In the genomic region with DNA sequence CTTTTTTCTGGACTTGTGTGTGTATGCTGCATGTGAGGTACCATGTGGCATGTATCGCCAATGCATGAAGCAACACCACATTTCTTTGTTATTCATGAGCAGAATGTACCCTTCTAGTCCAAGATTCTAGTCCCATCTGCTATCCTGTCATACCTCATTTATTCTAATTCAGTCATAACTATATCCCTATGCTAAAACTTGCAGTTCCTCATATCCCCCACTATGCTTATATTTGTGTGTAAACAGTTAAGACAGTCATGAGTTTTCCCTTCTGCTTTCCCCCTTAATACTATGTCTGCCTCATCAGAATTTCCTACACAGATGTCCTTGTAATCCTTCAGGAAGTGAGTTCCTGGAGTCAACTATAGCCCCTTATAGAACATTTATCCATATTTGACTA, we compare ENCODE assay signal across 19 cellular contexts. TPM values are rescaled to one million over a fixed set of nuclear protein-coding genes. Genes with fewer than 3 reads are reported as not detected.
A peak's percentile ranks its signal among the peaks of the same experiment; 100 is the strongest.
DNase-seq lines count a peak whose midpoint lies in the region; ATAC-seq and TF ChIP-seq lines count a peak whose summit lies in the region.
"Had no signal": no experiment of that assay in that cellular context is flagged by ENCODE, and none has a peak within 500 bp of the region (broad histone marks: within the 10 kb centered on the region; RNA-seq: fewer than 3 reads in every experiment).

No MANE protein-coding gene starts in this region.

- H3K4me3 ChIP-seq in Karpas-422 (ENCODE audit: low read length) (no peak overlapping the region), osteoblast (ENCODE audit: insufficient read depth, low read length) (no peak overlapping the region), GM23338 (no peak overlapping the region), heart left ventricle (no peak overlapping the region)
- H3K4me3 ChIP-seq: BLaER1 had no signal

- H3K36me3 Mint-ChIP-seq in GM23338 (ENCODE audit: low read depth), result peaks cover 51% of the 10 kb centered on the region
- H3K36me3 Mint-ChIP-seq: IgD-negative memory B cell had no signal

- DNase-seq in DMS53 (lab: John Stamatoyannopoulos, UW) (peak; percentile 1), DMS53 treated with DMSO at 0.1 percent for 48 hours (lab: John Stamatoyannopoulos, UW; ENCODE audit: unreplicated experiment) (no peak), Karpas-422 (peak; percentile 21), SK-MEL-5 (ENCODE audit: low read depth, low spot score) (peak; percentile 7), osteoblast (ENCODE audit: insufficient read length, low spot score, missing footprints) (peak; percentile 32), GM23338 (ENCODE audit: low spot score) (no peak), heart left ventricle (no peak)
- DNase-seq: CD4-positive, alpha-beta memory T cell; GDM1; GOT3; H7; HFFc6 had no signal

- no peak for ATAC-seq in GM23338
- ATAC-seq in HG02884 (IDR thresholded peaks at IDR 0.05; ENCODE audit: unreplicated experiment), result no peak
- no peak for ATAC-seq in heart left ventricle
- ATAC-seq: HCT116, HepG2 had no signal

- TF ChIP-seq POLR2A in heart left ventricle (IDR thresholded peaks at IDR 0.05), result no peak

- H2AFZ ChIP-seq in Karpas-422 (ENCODE audit: low read length), result no peak overlapping the region
- H2AFZ ChIP-seq in osteoblast (ENCODE audit: low read length), result no peak overlapping the region
- H2AFZ ChIP-seq in GM23338, result no peak overlapping the region

- no peaks in the 10 kb centered on the region for H3K9me3 ChIP-seq in Karpas-422 (ENCODE audit: low read length)
- H3K9me3 ChIP-seq in osteoblast (ENCODE audit: low read depth, low read length), result no peaks in the 10 kb centered on the region
- no peaks in the 10 kb centered on the region for H3K9me3 ChIP-seq in heart left ventricle
- H3K9me3 ChIP-seq: BLaER1 had no signal

- no peaks in the 10 kb centered on the region for H3K9me3 Mint-ChIP-seq in GM23338
- H3K9me3 Mint-ChIP-seq: CD14-positive monocyte; CD4-positive, alpha-beta memory T cell; HFFc6 had no signal

- no peak overlapping the region for H3K27ac Mint-ChIP-seq in GM23338
- H3K27ac Mint-ChIP-seq: CD4-positive, alpha-beta memory T cell; HFFc6; IgD-negative memory B cell had no signal

- H3K9me2 ChIP-seq in Karpas-422 (replicated peaks; ENCODE audit: insufficient read depth, low read length) (no peaks in the 10 kb centered on the region), GM23338 (ENCODE audit: insufficient read depth) (no peaks in the 10 kb centered on the region)

- intact Hi-C loops in heart left ventricle (cut with DNase I), result no loop called here

- H4K20me1 ChIP-seq in Karpas-422 (ENCODE audit: insufficient read depth, low read depth, low read length) (no peaks in the 10 kb centered on the region), osteoblast (ENCODE audit: insufficient read depth, low read length) (no peaks in the 10 kb centered on the region), GM23338 (replicated peaks; ENCODE audit: insufficient read depth) (no peaks in the 10 kb centered on the region)
- H4K20me1 ChIP-seq: BLaER1 had no signal

- H3K9ac ChIP-seq in Karpas-422 (ENCODE audit: low read length), result no peak overlapping the region
- H3K9ac ChIP-seq: BLaER1 had no signal

- H3K27me3 ChIP-seq in Karpas-422 (ENCODE audit: low read length), result no peaks in the 10 kb centered on the region
- H3K27me3 ChIP-seq in osteoblast (ENCODE audit: insufficient read depth, low read length), result peaks cover 2% of the 10 kb centered on the region
- no peaks in the 10 kb centered on the region for H3K27me3 ChIP-seq in GM23338 (ENCODE audit: insufficient read depth)
- peaks cover 0 to 6% (median 0%) of the 10 kb centered on the region in 9 donors for H3K27me3 ChIP-seq in heart left ventricle

- WGBS in heart left ventricle, 4 donors, result 96 to 100% (median 97%) methylated on average over 1 of the region's 1 CpG

- H3K4me2 ChIP-seq in Karpas-422 (ENCODE audit: low read depth, low read length, poor library complexity, severe bottlenecking), result no peak overlapping the region
- H3K4me2 ChIP-seq in osteoblast (ENCODE audit: insufficient read depth, low read length), result no peak overlapping the region
- H3K4me2 ChIP-seq in GM23338, result no peak overlapping the region
- H3K4me2 ChIP-seq: BLaER1 had no signal

- H3K4me3 Mint-ChIP-seq in GM23338, result no peak overlapping the region
- H3K4me3 Mint-ChIP-seq: CD14-positive monocyte; CD4-positive, alpha-beta memory T cell; HFFc6; IgD-negative memory B cell had no signal

- H3K4me1 Mint-ChIP-seq in GM23338, result no peaks in the 10 kb centered on the region
- H3K4me1 Mint-ChIP-seq: CD4-positive, alpha-beta memory T cell; IgD-negative memory B cell had no signal

- H3K79me2 ChIP-seq in Karpas-422 (ENCODE audit: low read length), result no peaks in the 10 kb centered on the region
- H3K79me2 ChIP-seq in osteoblast (ENCODE audit: insufficient read depth, low read length), result no peaks in the 10 kb centered on the region
- no peaks in the 10 kb centered on the region for H3K79me2 ChIP-seq in GM23338 (replicated peaks; ENCODE audit: insufficient read depth)

- H3K36me3 ChIP-seq in Karpas-422 (ENCODE audit: insufficient read depth, low read length) (peaks cover 16% of the 10 kb centered on the region), osteoblast (ENCODE audit: insufficient read depth, low read length) (peaks cover 26% of the 10 kb centered on the region), GM23338 (ENCODE audit: insufficient read depth) (peaks cover 15% of the 10 kb centered on the region), heart left ventricle (peaks cover 0 to 83% (median 36%) of the 10 kb centered on the region in 9 donors)

- H3K27ac ChIP-seq in Karpas-422 (ENCODE audit: low read length) (no peak overlapping the region), osteoblast (ENCODE audit: low read depth, low read length) (no peak overlapping the region), GM23338 (ENCODE audit: low read depth) (no peak overlapping the region), heart left ventricle (no peak overlapping the region)
- H3K27ac ChIP-seq: 22Rv1, BLaER1 had no signal

- in situ Hi-C loops in SK-MEL-5 (cut with HindIII; ENCODE audit: low pct_unique_long_range_greater_than_20kb, low sequenced_read_pairs), result no loop called here

- H3K27me3 Mint-ChIP-seq in GM23338 (ENCODE audit: insufficient read depth, low read depth, poor library complexity), result no peaks in the 10 kb centered on the region
- H3K27me3 Mint-ChIP-seq: CD4-positive, alpha-beta memory T cell had no signal

- TF ChIP-seq CTCF in osteoblast (IDR thresholded peaks at IDR 0.05; ENCODE audit: extremely low read depth, low read depth, low read length) (no peak), GM23338 (conservative IDR thresholded peaks at IDR 0.05; ENCODE audit: low read depth in 2 of 2) (no peak), heart left ventricle (IDR thresholded peaks at IDR 0.05) (peak in 1 of 12 donors; percentile 16)

- H3K4me1 ChIP-seq in Karpas-422 (ENCODE audit: low read length) (no peaks in the 10 kb centered on the region), osteoblast (ENCODE audit: insufficient read depth, low read length) (no peaks in the 10 kb centered on the region), GM23338 (ENCODE audit: insufficient read depth) (no peaks in the 10 kb centered on the region), heart left ventricle (peaks cover 0 to under 1% (median 0%) of the 10 kb centered on the region in 12 donors)

- H3F3A ChIP-seq in GM23338 (replicated peaks; ENCODE audit: low read depth), result no peaks in the 10 kb centered on the region

TF ChIP-seq in GM23338, 12 proteins besides CTCF, POLR2A, EP300 and RAD21 (continues in another document):
- TF ChIP-seq EZH2 (IDR thresholded peaks at IDR 0.05; ENCODE audit: low read depth, unreplicated experiment), result no peak

RNA-seq across cellular contexts. Expression of a gene that starts 19.7 kb away (rescaled TPM):
- 5.5 and 8.1 TPM in 2 replicates for total RNA-seq in Karpas-422 (2014; rRNA removed; shearing (Covaris generic); ENCODE audit: low replicate concordance)
- total RNA-seq in SK-MEL-5 (2014; rRNA removed; shearing (Covaris generic)), result 15.4 and 18.3 TPM in 2 replicates
- polyA plus RNA-seq in SK-MEL-5 (2015; cell fraction: cytosol; rRNA removed), result 21.9 and 32.5 TPM in 2 replicates
- polyA plus RNA-seq in SK-MEL-5 (2015; cell fraction: nucleus; rRNA removed), result 97.3 and 104 TPM in 2 replicates
- 18.1 and 18.9 TPM in 2 replicates for total RNA-seq in osteoblast
- total RNA-seq in GM23338 (2014; rRNA removed; shearing (Covaris generic)), result 14.5 and 16.5 TPM in 2 replicates
- polyA plus RNA-seq in GM23338 (2016; fragmentation: Nextera tagmentation; extraction: Ambion mirVana), result 3.9 and 4.2 TPM in 2 replicates
- total RNA-seq in heart left ventricle, result 10 to 100 TPM in 6 of 9 donors, 1 to 10 TPM in 3; 7.7 to 13.7 (median 10.2) TPM
- 10 to 100 TPM in 1 of 2 donors, 1 to 10 TPM in 1; 6.4 to 12.9 TPM for polyA plus RNA-seq in heart left ventricle

RNA-seq across cellular contexts. Expression of a gene that starts 36.5 kb away (rescaled TPM):
- total RNA-seq in Karpas-422 (2014; rRNA removed; shearing (Covaris generic); ENCODE audit: low replicate concordance), result not detected in 2 replicates
- 46.9 and 51.1 TPM in 2 replicates for total RNA-seq in SK-MEL-5 (2014; rRNA removed; shearing (Covaris generic))
- polyA plus RNA-seq in SK-MEL-5 (2015; cell fraction: cytosol; rRNA removed), result 28.1 and 32.8 TPM in 2 replicates
- 28.0 and 28.5 TPM in 2 replicates for polyA plus RNA-seq in SK-MEL-5 (2015; cell fraction: nucleus; rRNA removed)
- total RNA-seq in osteoblast (44.8 and 58.6 TPM in 2 replicates), heart left ventricle (10 to 100 TPM; 24.6 to 38.5 (median 31.1) TPM)
- total RNA-seq in GM23338 (2014; rRNA removed; shearing (Covaris generic)), result 51.8 and 53.0 TPM in 2 replicates
- polyA plus RNA-seq in GM23338 (2016; fragmentation: Nextera tagmentation; extraction: Ambion mirVana) (24.4 and 30.1 TPM in 2 replicates), heart left ventricle (10 to 100 TPM in 1 of 2 donors, 1 to 10 TPM in 1; 7.6 to 15.8 TPM)
- polyA plus RNA-seq: IgD-negative memory B cell had no signal

Comparison
In these comparisons a context has a peak if more than half of its experiments do, and no peak if none do; other contexts are left out.
1. DNase-seq: peak in DMS53 (single experiment), Karpas-422 (single experiment), SK-MEL-5 (single experiment) and osteoblast (single experiment); none in DMS53 treated with DMSO at 0.1 percent for 48 hours (single experiment), GM23338 (single experiment) and heart left ventricle (0 of 5).
2. RNA of a gene that starts 36.5 kb away (total RNA-seq): 44.8 to 58.6 TPM in osteoblast, 51.8 to 53.0 TPM in GM23338, 46.9 to 51.1 TPM in SK-MEL-5 and 24.6 to 38.5 TPM in heart left ventricle; not detected in Karpas-422; every median in the first group is over 10 times any median in the second.